Comparison of ENCODE assay signal across 1 cellular context in genomic region chr20:4864292-4864691, GRCh38.
TF ChIP-seq lines count a peak whose summit lies in the region.

No MANE protein-coding gene starts in this region.

TF ChIP-seq in HepG2, 621 proteins besides CTCF, POLR2A, EP300 and RAD21 (continued from another document):
- 0 out of 2 replicates have a peak, but pooled peaks have one; percentile 18 for TF ChIP-seq ZNF773 (CRISPR knock-in tag; IDR thresholded peaks at IDR 0.05; ENCODE audit: borderline replicate concordance)
- TF ChIP-seq FOSL1 (CRISPR knock-in tag; IDR thresholded peaks at IDR 0.05; ENCODE audit: borderline replicate concordance): peak; percentile 12; the same call in 1 of the 2 replicates
- no peak for TF ChIP-seq BCLAF1 (IDR thresholded peaks at IDR 0.05)
- TF ChIP-seq ZNF383 (CRISPR knock-in tag; IDR thresholded peaks at IDR 0.05; ENCODE audit: borderline replicate concordance): no peak
- no peak for TF ChIP-seq MAX (IDR thresholded peaks at IDR 0.05)
- no peak for TF ChIP-seq SMARCC2 (IDR thresholded peaks at IDR 0.05)
- peak; percentile 16 for TF ChIP-seq XRCC5 (optimal IDR thresholded peaks at IDR 0.05; ENCODE audit: low read length)
- TF ChIP-seq RFXAP (CRISPR knock-in tag; IDR thresholded peaks at IDR 0.05; ENCODE audit: borderline replicate concordance): peak; percentile 39; the same call in 1 of the 2 replicates
- TF ChIP-seq ZNF224 (CRISPR knock-in tag; IDR thresholded peaks at IDR 0.05): no peak
- no peak for TF ChIP-seq ZNF180 (CRISPR knock-in tag; IDR thresholded peaks at IDR 0.05; ENCODE audit: borderline replicate concordance, low read depth)
- TF ChIP-seq BCL6 (CRISPR knock-in tag; IDR thresholded peaks at IDR 0.05): peak; percentile 61; the same call in 1 of the 2 replicates
- TF ChIP-seq PLRG1 (conservative IDR thresholded peaks at IDR 0.05): no peak
